ENCODE assay signal across 11 cellular contexts in the genomic region with DNA sequence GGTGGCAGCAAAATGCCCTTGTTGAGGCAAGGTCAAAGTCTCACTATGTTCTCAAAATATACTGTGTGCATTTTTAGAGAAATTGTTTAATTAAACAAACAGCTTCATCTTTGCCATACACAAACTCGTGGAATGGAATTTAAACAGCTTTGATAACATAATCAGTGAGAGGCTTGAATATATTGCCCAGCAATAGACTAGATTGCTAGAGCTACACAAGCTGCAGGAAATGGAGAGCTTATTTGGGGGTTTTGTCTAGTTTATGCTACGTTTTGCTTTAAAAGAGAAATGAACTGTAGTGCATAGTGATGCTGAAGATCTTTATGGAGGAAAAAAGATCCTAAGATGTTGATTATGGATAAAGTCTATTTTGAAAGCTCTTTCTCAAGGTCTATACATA.
DNase-seq lines count a peak whose midpoint lies in the region; TF ChIP-seq lines count a peak whose summit lies in the region.
"Had no signal": no experiment of that assay in that cellular context is flagged by ENCODE, and none has a peak within 500 bp of the region (broad histone marks: within the 10 kb centered on the region; RNA-seq: fewer than 3 reads in every experiment).

No MANE protein-coding gene starts in this region.

- no peak overlapping the region for H3K4me3 ChIP-seq in MM.1S (ENCODE audit: low read length)
- no peak overlapping the region for H3K4me3 ChIP-seq in mammary epithelial cell (replicated peaks in 1 of 3; ENCODE audit: insufficient read depth in 1 of 3, low read depth in 2 of 3, low read length in 3 of 3)
- H3K4me3 ChIP-seq in smooth muscle cell: no peak overlapping the region
- no peak overlapping the region for H3K4me3 ChIP-seq in coronary artery
- H3K4me3 ChIP-seq: ascending aorta, psoas muscle had no signal

- H3F3A ChIP-seq in MM.1S (ENCODE audit: insufficient read depth, low read length) (peaks cover 4% of the 10 kb centered on the region; the same call in 1 of the 2 replicates), smooth muscle cell (ENCODE audit: low read depth) (peaks cover 13% of the 10 kb centered on the region)

- no peaks in the 10 kb centered on the region for H3K27me3 Mint-ChIP-seq in T-helper 1 cell treated with Interleukin-12 subunit alpha and Interleukin-12 subunit beta and Interleukin-4 antibody, amounts not matched to agents 30 μg/mL and 1 μg/mL, for 36 hours (ENCODE audit: low read depth)

- in situ Hi-C loops in mammary epithelial cell (cut with MboI; ENCODE audit: low sequenced_read_pairs in 2 of 2): loop anchor here in 1 of 2 donors (25.0 kb wide), 1 partner anchor 255 kb away; a partner anchor contains a TSS

- peak overlapping the region; percentile 88 for H3K27ac Mint-ChIP-seq in T-helper 1 cell treated with Interleukin-12 subunit alpha and Interleukin-12 subunit beta and Interleukin-4 antibody, amounts not matched to agents 30 μg/mL and 1 μg/mL, for 36 hours

- BruUV-seq in mammary epithelial cell (replicated peaks; lab: Mats Ljungman, UMichigan): no TSS peak

- CTCF ChIA-PET in mammary epithelial cell (lab: Charles Lee; ENCODE audit: low non-redundant PET): no interaction called here

- no peaks in the 10 kb centered on the region for H3K9me2 ChIP-seq in MM.1S (replicated peaks; ENCODE audit: insufficient read depth, low read length)

- no peaks in the 10 kb centered on the region for H3K27me3 ChIP-seq in MM.1S (replicated peaks; ENCODE audit: insufficient read depth, low read length)
- H3K27me3 ChIP-seq in mammary epithelial cell (ENCODE audit: insufficient read depth, low read length): no peaks in the 10 kb centered on the region
- no peaks in the 10 kb centered on the region for H3K27me3 ChIP-seq in smooth muscle cell (ENCODE audit: low read depth)
- H3K27me3 ChIP-seq: ascending aorta had no signal

- H3K27ac ChIP-seq in MM.1S (ENCODE audit: low read length) (peak overlapping the region; percentile 30; the same call in 1 of the 2 replicates), mammary epithelial cell (ENCODE audit: insufficient read depth, low read depth, low read length) (peak overlapping the region; percentile 91), smooth muscle cell (ENCODE audit: low read depth) (peak overlapping the region; percentile 97), coronary artery (no peak overlapping the region)
- H3K27ac ChIP-seq: ascending aorta, psoas muscle had no signal

- H3K4me1 Mint-ChIP-seq in T-helper 1 cell treated with Interleukin-12 subunit alpha and Interleukin-12 subunit beta and Interleukin-4 antibody, amounts not matched to agents 30 μg/mL and 1 μg/mL, for 36 hours (ENCODE audit: low read depth): peaks cover 47% of the 10 kb centered on the region

- dilution Hi-C loops in mammary epithelial cell (cut with HindIII; ENCODE audit: low sequenced_read_pairs): loop anchor here (5.0 to 10.0 kb wide), 2 partner anchors 77 to 260 kb away; no protein-coding TSS in a partner anchor

- DNase-seq in T-helper 1 cell: no peak
- DNase-seq in MM.1S: no peak
- DNase-seq in mammary epithelial cell: no peak
- DNase-seq in smooth muscle cell (lab: John Stamatoyannopoulos, UW; ENCODE audit: unreplicated experiment): no peak
- no peak for DNase-seq in coronary artery (ENCODE audit: low spot score)
- no peak for DNase-seq in hepatic stellate cell (ENCODE audit: low spot score)
- no peak for DNase-seq in posterior cingulate gyrus
- DNase-seq: glutamatergic neuron, psoas muscle had no signal

- WGBS in mammary epithelial cell (ENCODE audit: low coverage, missing lambda C conversion rate): 87% methylated on average over 2 of the region's 2 CpGs
- 19% methylated on average over 2 of the region's 2 CpGs for WGBS in smooth muscle cell (ENCODE audit: low lambda C conversion rate)

- H3K36me3 ChIP-seq in MM.1S (replicated peaks; ENCODE audit: insufficient read depth, low read length) (no peaks in the 10 kb centered on the region), mammary epithelial cell (ENCODE audit: insufficient read depth, low read length) (no peaks in the 10 kb centered on the region), smooth muscle cell (ENCODE audit: low read depth) (no peaks in the 10 kb centered on the region)
- H3K36me3 ChIP-seq: ascending aorta had no signal

- H4K20me1 ChIP-seq in MM.1S (ENCODE audit: insufficient read depth, low read length) (no peaks in the 10 kb centered on the region), mammary epithelial cell (ENCODE audit: insufficient read depth, low read length) (no peaks in the 10 kb centered on the region), smooth muscle cell (ENCODE audit: low read depth) (no peaks in the 10 kb centered on the region)

- peak overlapping the region; percentile 8 for H3K4me3 Mint-ChIP-seq in T-helper 1 cell treated with Interleukin-12 subunit alpha and Interleukin-12 subunit beta and Interleukin-4 antibody, amounts not matched to agents 30 μg/mL and 1 μg/mL, for 36 hours

- no peak overlapping the region for H2AFZ ChIP-seq in MM.1S (ENCODE audit: low read length)
- H2AFZ ChIP-seq in mammary epithelial cell (ENCODE audit: low read depth, low read length): no peak overlapping the region
- peak overlapping the region; percentile 28 for H2AFZ ChIP-seq in smooth muscle cell (ENCODE audit: low read depth)

- no peak overlapping the region for H3K9ac ChIP-seq in MM.1S (ENCODE audit: low read length)
- H3K9ac ChIP-seq in mammary epithelial cell (ENCODE audit: insufficient read depth, low read length): no peak overlapping the region
- H3K9ac ChIP-seq in smooth muscle cell (ENCODE audit: low read depth): peak overlapping the region; percentile 86

- intact Hi-C loops in mammary epithelial cell (cut with micrococcal nuclease): loop anchor here (5.0 kb wide), 1 partner anchor 125 kb away; no protein-coding TSS in a partner anchor
- intact Hi-C loops in posterior cingulate gyrus (cut with DNase I): no loop called here

- peaks cover 9% of the 10 kb centered on the region for H3K9me3 Mint-ChIP-seq in T-helper 1 cell treated with Interleukin-12 subunit alpha and Interleukin-12 subunit beta and Interleukin-4 antibody, amounts not matched to agents 30 μg/mL and 1 μg/mL, for 36 hours

- TF ChIP-seq CTCF in MM.1S (IDR thresholded peaks at IDR 0.05; ENCODE audit: low read length) (no peak), mammary epithelial cell (conservative IDR thresholded peaks at IDR 0.05 in 1 of 2, IDR thresholded peaks at IDR 0.05 in 1 of 2; ENCODE audit: extremely low read depth in 1 of 2, insufficient read depth in 1 of 2, low read depth in 1 of 2, low read length in 2 of 2) (no peak), smooth muscle cell (IDR thresholded peaks at IDR 0.05; ENCODE audit: borderline replicate concordance, insufficient read depth, poor library complexity, severe bottlenecking) (no peak), coronary artery (IDR thresholded peaks at IDR 0.05) (no peak)

- H3K9me3 ChIP-seq in MM.1S (replicated peaks; ENCODE audit: insufficient read depth, low read length) (no peaks in the 10 kb centered on the region), mammary epithelial cell (replicated peaks; ENCODE audit: insufficient read depth, low read length) (no peaks in the 10 kb centered on the region), smooth muscle cell (replicated peaks; ENCODE audit: low read depth) (no peaks in the 10 kb centered on the region)
- H3K9me3 ChIP-seq: ascending aorta, psoas muscle had no signal

- H3K36me3 Mint-ChIP-seq in T-helper 1 cell treated with Interleukin-12 subunit alpha and Interleukin-12 subunit beta and Interleukin-4 antibody, amounts not matched to agents 30 μg/mL and 1 μg/mL, for 36 hours (ENCODE audit: low read depth): peaks cover 19% of the 10 kb centered on the region

- H3K4me2 ChIP-seq in MM.1S (ENCODE audit: low read depth, low read length) (0 out of 2 replicates have a peak overlapping the region, but pooled peaks have one; percentile 28), mammary epithelial cell (ENCODE audit: insufficient read depth, low read depth, low read length) (peak overlapping the region; percentile 20), smooth muscle cell (peak overlapping the region; percentile 48)

- no peaks in the 10 kb centered on the region for H3K79me2 ChIP-seq in MM.1S (ENCODE audit: low read length)
- no peaks in the 10 kb centered on the region for H3K79me2 ChIP-seq in mammary epithelial cell (ENCODE audit: insufficient read depth, low read length)
- H3K79me2 ChIP-seq in smooth muscle cell (ENCODE audit: low read depth): no peaks in the 10 kb centered on the region

- peaks cover 19% of the 10 kb centered on the region for H3K4me1 ChIP-seq in MM.1S (ENCODE audit: low read length)
- H3K4me1 ChIP-seq in mammary epithelial cell (ENCODE audit: insufficient read depth, low read length): peaks cover 64% of the 10 kb centered on the region
- peaks cover 11% of the 10 kb centered on the region for H3K4me1 ChIP-seq in smooth muscle cell (ENCODE audit: low read depth)
- H3K4me1 ChIP-seq: ascending aorta, psoas muscle had no signal

Comparison
In these comparisons a context has a peak if more than half of its experiments do, and no peak if none do; other contexts are left out.
1. H3K27ac ChIP-seq: peak in MM.1S (single experiment), mammary epithelial cell (single experiment) and smooth muscle cell (single experiment); none in coronary artery (0 of 2).
2. Peak in every context shown above with its lines, with median percentiles within 50 percentile points of each other: H3K4me2 ChIP-seq.